20 cellular contexts compared by ENCODE assay signal in genomic region chr2:217553202-217553601, GRCh38.
A peak's percentile ranks its signal among the peaks of the same experiment; 100 is the strongest.
DNase-seq lines count a peak whose midpoint lies in the region; ATAC-seq and TF ChIP-seq lines count a peak whose summit lies in the region.
"Had no signal": no experiment of that assay in that cellular context is flagged by ENCODE, and none has a peak within 500 bp of the region (broad histone marks: within the 10 kb centered on the region; RNA-seq: fewer than 3 reads in every experiment).

No MANE protein-coding gene starts in this region.

- H3K36me3 ChIP-seq in SJSA1 (no peaks in the 10 kb centered on the region), endodermal cell (ENCODE audit: control insufficient read depth, insufficient read depth, low read length) (no peaks in the 10 kb centered on the region), subcutaneous abdominal adipose tissue (ENCODE audit: control insufficient read depth in 5 of 5, insufficient read depth in 5 of 5, low read length in 5 of 5) (peaks cover 0 to 10% (median 3%) of the 10 kb centered on the region in 5 donors), upper lobe of left lung (no peaks in the 10 kb centered on the region)
- H3K36me3 ChIP-seq: BE2C, HAP-1 had no signal

- no peaks in the 10 kb centered on the region for H3K9me3 ChIP-seq in SJSA1 (replicated peaks)
- no peaks in the 10 kb centered on the region for H3K9me3 ChIP-seq in endodermal cell (ENCODE audit: control insufficient read depth, low read length)
- no peaks in the 10 kb centered on the region for H3K9me3 ChIP-seq in subcutaneous abdominal adipose tissue (ENCODE audit: control insufficient read depth in 5 of 5, low read length in 5 of 5)
- H3K9me3 ChIP-seq in upper lobe of left lung, result no peaks in the 10 kb centered on the region
- H3K9me3 ChIP-seq: BE2C, HAP-1 had no signal

- TF ChIP-seq EP300 in upper lobe of left lung (IDR thresholded peaks at IDR 0.05), result no peak

- H3K36me3 Mint-ChIP-seq in endodermal cell (ENCODE audit: low read depth) (no peaks in the 10 kb centered on the region), mesothelial cell of epicardium (peaks cover 2% of the 10 kb centered on the region)

- H3K4me3 Mint-ChIP-seq in endodermal cell (no peak overlapping the region), mesothelial cell of epicardium (no peak overlapping the region)
- H3K4me3 Mint-ChIP-seq: CD4-positive, CD25-positive, alpha-beta regulatory T cell had no signal

- TF ChIP-seq CTCF in endodermal cell (conservative IDR thresholded peaks at IDR 0.05) (no peak), mesothelial cell of epicardium (IDR thresholded peaks at IDR 0.05; ENCODE audit: unreplicated experiment) (no peak), upper lobe of left lung (IDR thresholded peaks at IDR 0.05) (no peak)

- ATAC-seq in upper lobe of left lung (ENCODE audit: low FRiP score in 2 of 2), result no peak
- no peak for ATAC-seq in GM18861 (IDR thresholded peaks at IDR 0.05; ENCODE audit: unreplicated experiment)

- DNase-seq in SJSA1 (ENCODE audit: low read depth in 1 of 2, low spot score in 2 of 2), result no peak
- peak; percentile 52 for DNase-seq in endodermal cell
- no peak for DNase-seq in mesothelial cell of epicardium (ENCODE audit: low spot score in 2 of 2, unreplicated experiment in 2 of 2)
- no peak for DNase-seq in upper lobe of left lung
- no peak for DNase-seq in activated gamma-delta T cell treated with Interleukin-2 at 50 U/mL for 16 hours
- DNase-seq: BE2C; CD4-positive, CD25-positive, alpha-beta regulatory T cell; DMS79; KG1; NCI-H1092; NCI-H1436 treated with DMSO at 0.1 percent for 48 hours; NCI-H2029; NCI-H2227 treated with DMSO at 0.1 percent for 48 hours; NCI-H510A; SIG-M5 had no signal

- H3K27ac Mint-ChIP-seq in endodermal cell (peak overlapping the region; percentile 20), mesothelial cell of epicardium (peak overlapping the region; percentile 94)
- H3K27ac Mint-ChIP-seq: CD4-positive, CD25-positive, alpha-beta regulatory T cell had no signal

- H3K27me3 ChIP-seq in SJSA1 (replicated peaks) (no peaks in the 10 kb centered on the region), endodermal cell (ENCODE audit: control insufficient read depth, insufficient read depth, low read length, poor library complexity, severe bottlenecking) (no peaks in the 10 kb centered on the region), subcutaneous abdominal adipose tissue (ENCODE audit: control insufficient read depth in 5 of 5, insufficient read depth in 4 of 5, low read length in 5 of 5) (no peaks in the 10 kb centered on the region), upper lobe of left lung (no peaks in the 10 kb centered on the region)
- H3K27me3 ChIP-seq: BE2C had no signal

- H3K27me3 Mint-ChIP-seq in endodermal cell (ENCODE audit: insufficient read depth) (peaks cover 11% of the 10 kb centered on the region), mesothelial cell of epicardium (ENCODE audit: low read depth) (no peaks in the 10 kb centered on the region)

- H3K9me3 Mint-ChIP-seq in endodermal cell, result no peaks in the 10 kb centered on the region
- H3K9me3 Mint-ChIP-seq in mesothelial cell of epicardium, result no peaks in the 10 kb centered on the region

- H3K4me1 Mint-ChIP-seq in endodermal cell, result peaks cover 38% of the 10 kb centered on the region
- H3K4me1 Mint-ChIP-seq in mesothelial cell of epicardium, result peaks cover 72% of the 10 kb centered on the region

- H3K4me1 ChIP-seq in SJSA1 (replicated peaks), result peaks cover 53% of the 10 kb centered on the region
- H3K4me1 ChIP-seq in endodermal cell (ENCODE audit: control insufficient read depth, insufficient read depth, low read length), result peaks cover 24% of the 10 kb centered on the region
- peaks cover 0 to 34% (median 20%) of the 10 kb centered on the region in 5 donors for H3K4me1 ChIP-seq in subcutaneous abdominal adipose tissue (ENCODE audit: control insufficient read depth in 5 of 5, insufficient read depth in 5 of 5, low read length in 5 of 5)
- peaks cover 0 to 3% (median 0%) of the 10 kb centered on the region in 4 donors for H3K4me1 ChIP-seq in upper lobe of left lung
- H3K4me1 ChIP-seq: BE2C had no signal

- H3K27ac ChIP-seq in SJSA1, result peak overlapping the region; percentile 85
- H3K27ac ChIP-seq in endodermal cell (ENCODE audit: low read depth, low read length), result no peak overlapping the region
- peak overlapping the region; percentile 4 for H3K27ac ChIP-seq in subcutaneous abdominal adipose tissue (ENCODE audit: low read depth, low read length)
- no peak overlapping the region for H3K27ac ChIP-seq in upper lobe of left lung
- H3K27ac ChIP-seq: GM23248, RWPE1 had no signal

- 66 to 86% methylated on average over 3 to 4 of the region's 4 CpGs for WGBS in endodermal cell (ENCODE audit: insufficient coverage in 1 of 2, insufficient read length in 1 of 2), 2 experiments
- 67 to 85% methylated on average over 4 of the region's 4 CpGs for WGBS in upper lobe of left lung, 2 donors

- H3K9ac ChIP-seq in endodermal cell (ENCODE audit: extremely low read depth, low read length, poor library complexity, severe bottlenecking) (no peak overlapping the region), subcutaneous abdominal adipose tissue (ENCODE audit: low read length in 5 of 5) (no peak overlapping the region)
- H3K9ac ChIP-seq: GM23248 had no signal

- no peak for TF ChIP-seq POLR2A in upper lobe of left lung (IDR thresholded peaks at IDR 0.05)

- no peak overlapping the region for H3K4me3 ChIP-seq in SJSA1
- H3K4me3 ChIP-seq in endodermal cell (ENCODE audit: low read length), result no peak overlapping the region
- H3K4me3 ChIP-seq in subcutaneous abdominal adipose tissue (ENCODE audit: low read depth in 1 of 5, low read length in 5 of 5), result no peak overlapping the region
- H3K4me3 ChIP-seq in upper lobe of left lung, result no peak overlapping the region
- H3K4me3 ChIP-seq: GM23248, HAP-1 had no signal

Comparison
In these comparisons a context has a peak if more than half of its experiments do, and no peak if none do; other contexts are left out.
1. H3K27ac ChIP-seq: peak in SJSA1 (single experiment) and subcutaneous abdominal adipose tissue (single experiment); none in endodermal cell (single experiment) and upper lobe of left lung (0 of 4).